ENCODE assay signal across 9 cellular contexts in genomic region chr17:4536742-4537411, GRCh38. TPM values are rescaled to one million over a fixed set of nuclear protein-coding genes. Genes with fewer than 3 reads are reported as not detected.
DNase-seq lines count a peak whose midpoint lies in the region; ATAC-seq, FAIRE-seq and TF ChIP-seq lines count a peak whose summit lies in the region.
"Had no signal": no experiment of that assay in that cellular context is flagged by ENCODE, and none has a peak within 500 bp of the region (broad histone marks: within the 10 kb centered on the region; RNA-seq: fewer than 3 reads in every experiment).

No MANE protein-coding gene starts in this region.

- no peaks in the 10 kb centered on the region for H3K4me1 ChIP-seq in foreskin keratinocyte

- FAIRE-seq in bronchial epithelial cell (lab: Jason Lieb, UNC), result peak; percentile 36
- no peak for FAIRE-seq in frontal cortex (lab: Jason Lieb, UNC)

- no peak overlapping the region for H3K4me3 ChIP-seq in HL-60 (replicated peaks; ENCODE audit: insufficient read depth, low read length)
- no peak overlapping the region for H3K4me3 ChIP-seq in bronchial epithelial cell (ENCODE audit: low read depth, low read length)

- DNase-seq in HL-60 (ENCODE audit: low read depth in 1 of 2, low spot score in 1 of 2) (peak; percentile 34 to 47), bronchial epithelial cell (ENCODE audit: low read depth) (no peak), foreskin keratinocyte (no peak), frontal cortex (ENCODE audit: low spot score in 2 of 2) (no peak), AG08396 (ENCODE audit: low spot score) (no peak)

- H3K27me3 ChIP-seq in HL-60 (ENCODE audit: insufficient read depth, poor library complexity, severe bottlenecking) (no peaks in the 10 kb centered on the region), bronchial epithelial cell (ENCODE audit: control insufficient read depth, insufficient read depth, low read length) (peaks cover 3% of the 10 kb centered on the region), layer of hippocampus (ENCODE audit: control insufficient read depth, insufficient read depth, low read length) (no peaks in the 10 kb centered on the region), foreskin keratinocyte (peaks cover 31% of the 10 kb centered on the region)

- ATAC-seq in foreskin keratinocyte, result no peak

- no peak overlapping the region for H3K27ac ChIP-seq in HL-60 (replicated peaks)
- H3K27ac ChIP-seq in layer of hippocampus (ENCODE audit: low read depth, low read length), result peak overlapping the region; percentile 98
- peak overlapping the region; percentile 99 for H3K27ac ChIP-seq in temporal lobe (ENCODE audit: low read depth, low read length)
- no peak overlapping the region for H3K27ac ChIP-seq in foreskin keratinocyte

- H3K36me3 ChIP-seq in bronchial epithelial cell (ENCODE audit: control insufficient read depth, insufficient read depth, low read length), result peaks cover 16% of the 10 kb centered on the region

- TF ChIP-seq CTCF in HL-60 (IDR thresholded peaks at IDR 0.05; ENCODE audit: insufficient read depth, low read length) (no peak), bronchial epithelial cell (IDR thresholded peaks at IDR 0.05; ENCODE audit: insufficient read depth, low read length, severe bottlenecking) (no peak), foreskin keratinocyte (conservative IDR thresholded peaks at IDR 0.05) (no peak)

RNA-seq across cellular contexts. Expression of gene MYBBP1A, which starts 18.3 kb away (rescaled TPM):
- total RNA-seq in bronchial epithelial cell, result 45.1 and 60.6 TPM in 2 replicates
- 16.2 TPM for total RNA-seq in temporal lobe
- total RNA-seq in foreskin keratinocyte, result 76.5 and 89.3 TPM in 2 replicates
- polyA plus RNA-seq in foreskin keratinocyte, result 58.7 and 69.4 TPM in 2 replicates
- total RNA-seq in frontal cortex, result 30.2 TPM

RNA-seq across cellular contexts. Expression of gene GGT6, which starts 23.5 kb away (rescaled TPM):
- total RNA-seq in bronchial epithelial cell, result 6.6 and 24.1 TPM in 2 replicates
- total RNA-seq in temporal lobe, result not detected
- 0.25 and 0.31 TPM in 2 replicates for total RNA-seq in foreskin keratinocyte
- polyA plus RNA-seq in foreskin keratinocyte, result 0.18 and 0.22 TPM in 2 replicates
- not detected for total RNA-seq in frontal cortex
- total RNA-seq: glomerular endothelial cell, M059J had no signal

RNA-seq across cellular contexts. Expression of gene SPNS2, which starts 38.2 kb away (rescaled TPM):
- total RNA-seq in bronchial epithelial cell (3.9 and 22.8 TPM in 2 replicates), temporal lobe (7.9 TPM), foreskin keratinocyte (0.31 and 0.35 TPM in 2 replicates), frontal cortex (11.0 TPM)
- 0.22 and 0.47 TPM in 2 replicates for polyA plus RNA-seq in foreskin keratinocyte

RNA-seq across cellular contexts. Expression of gene SMTNL2, which starts 47.5 kb away (rescaled TPM):
- total RNA-seq in bronchial epithelial cell (not detected in 2 replicates), temporal lobe (2.5 TPM), foreskin keratinocyte (not detected in 2 replicates), frontal cortex (4.1 TPM)
- not detected in 2 replicates for polyA plus RNA-seq in foreskin keratinocyte
- total RNA-seq: glomerular endothelial cell, M059J had no signal

Comparison
In these comparisons a context has a peak if more than half of its experiments do, and no peak if none do; other contexts are left out.
1. DNase-seq: peak in HL-60 (2 of 2); none in bronchial epithelial cell (single experiment), foreskin keratinocyte (0 of 2), frontal cortex (0 of 2) and AG08396 (single experiment).
2. H3K27ac ChIP-seq: peak in layer of hippocampus (single experiment) and temporal lobe (single experiment); none in HL-60 (single experiment) and foreskin keratinocyte (single experiment).